ENCODE assay signal across 30 cellular contexts in the genomic region with DNA sequence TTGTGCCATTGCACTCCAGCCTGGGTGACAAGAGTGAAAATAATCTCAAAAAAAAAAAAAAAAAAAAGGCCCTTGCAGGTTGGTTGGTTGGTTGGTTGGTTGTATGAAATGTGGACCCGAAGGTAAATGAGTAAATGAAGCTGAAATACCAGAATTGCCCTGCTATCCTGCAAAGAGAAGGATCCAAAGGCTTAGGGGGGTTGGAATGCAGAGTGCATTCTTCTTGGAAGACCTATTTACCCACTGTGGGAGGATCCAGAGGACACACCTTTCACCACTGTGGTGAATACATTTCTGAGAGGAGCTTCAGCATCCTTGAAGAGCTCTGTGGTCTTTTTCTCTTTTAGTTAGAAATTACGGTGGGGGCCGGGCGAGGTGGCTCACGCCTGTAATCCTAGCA.
"Had no signal": no experiment of that assay in that cellular context is flagged by ENCODE, and none has a peak within 500 bp of the region (broad histone marks: within the 10 kb centered on the region; RNA-seq: fewer than 3 reads in every experiment).

No MANE protein-coding gene starts in this region.

- H3K4me1 Mint-ChIP-seq: activated naive CD4-positive, alpha-beta T cell treated with anti-CD3 and anti-CD28 coated beads, Interleukin-2, amount 50 U/mL, for 24 hours; activated naive CD8-positive, alpha-beta T cell treated with anti-CD3 and anti-CD28 coated beads for 36 hours; activated naive CD8-positive, alpha-beta T cell treated with anti-CD3 and anti-CD28 coated beads, Interleukin-2, amount 50 U/mL, for 24 hours; endodermal cell had no signal

- H3K36me3 ChIP-seq: adrenal gland, heart left ventricle had no signal

- H3K9me3 Mint-ChIP-seq: activated CD4-positive, alpha-beta memory T cell treated with anti-CD3 and anti-CD28 coated beads for 36 hours; activated CD4-positive, alpha-beta T cell treated with anti-CD3 and anti-CD28 coated beads, Interleukin-2, amount 10 ng/mL, durations not matched to agents 24 days and 14 days; activated naive CD4-positive, alpha-beta T cell treated with anti-CD3 and anti-CD28 coated beads for 36 hours; activated naive CD4-positive, alpha-beta T cell treated with anti-CD3 and anti-CD28 coated beads, Interleukin-2, amount 50 U/mL, for 24 hours; activated naive CD8-positive, alpha-beta T cell treated with anti-CD3 and anti-CD28 coated beads for 36 hours; activated naive CD8-positive, alpha-beta T cell treated with anti-CD3 and anti-CD28 coated beads, Interleukin-2, amount 50 U/mL, for 24 hours; activated T-helper 1 cell treated with anti-CD3 and anti-CD28 coated beads, Interleukin-12 subunit alpha, Interleukin-12 subunit beta, Interleukin-2, Interleukin-4 antibody, amounts not matched to agents 30 ng/mL and 10 ng/mL and 1 ng/mL, durations not matched to agents 14 hours and 24 hours and 36 hours; activated T-helper 2 cell treated with anti-CD3 and anti-CD28 coated beads, Interferon-gamma antibody, Interleukin-2, Interleukin-4, amounts not matched to agents 10 μg/mL and 5 μg/mL and 100 μg/mL, durations not matched to agents 14 hours and 24 hours and 36 hours; endodermal cell had no signal

- H3K27ac Mint-ChIP-seq: activated CD4-positive, alpha-beta memory T cell treated with anti-CD3 and anti-CD28 coated beads for 36 hours; activated CD4-positive, alpha-beta T cell treated with anti-CD3 and anti-CD28 coated beads for 36 hours; activated CD4-positive, alpha-beta T cell treated with anti-CD3 and anti-CD28 coated beads, Interleukin-2, amount 10 ng/mL, durations not matched to agents 24 days and 14 days; activated CD8-positive, alpha-beta memory T cell treated with anti-CD3 and anti-CD28 coated beads, Interleukin-2, amount 10 ng/mL, durations not matched to agents 7 days and 5 days; activated CD8-positive, alpha-beta T cell treated with anti-CD3 and anti-CD28 coated beads, Interleukin-2, amount 10 ng/mL, durations not matched to agents 7 days and 5 days; activated naive CD4-positive, alpha-beta T cell treated with anti-CD3 and anti-CD28 coated beads for 36 hours; activated naive CD4-positive, alpha-beta T cell treated with anti-CD3 and anti-CD28 coated beads, Interleukin-2, amount 50 U/mL, for 24 hours; activated naive CD8-positive, alpha-beta T cell treated with anti-CD3 and anti-CD28 coated beads for 36 hours; activated naive CD8-positive, alpha-beta T cell treated with anti-CD3 and anti-CD28 coated beads, Interleukin-2, amount 50 U/mL, for 24 hours; activated T-helper 1 cell treated with anti-CD3 and anti-CD28 coated beads, Interleukin-12 subunit alpha, Interleukin-12 subunit beta, Interleukin-2, Interleukin-4 antibody, amounts not matched to agents 30 ng/mL and 10 ng/mL and 1 ng/mL, durations not matched to agents 14 hours and 24 hours and 36 hours; activated T-helper 2 cell treated with anti-CD3 and anti-CD28 coated beads, Interferon-gamma antibody, Interleukin-2, Interleukin-4, amounts not matched to agents 10 μg/mL and 5 μg/mL and 100 μg/mL, durations not matched to agents 14 hours and 24 hours and 36 hours; endodermal cell had no signal

- H3K4me3 Mint-ChIP-seq: activated CD4-positive, alpha-beta memory T cell treated with anti-CD3 and anti-CD28 coated beads for 36 hours; activated CD4-positive, alpha-beta T cell treated with anti-CD3 and anti-CD28 coated beads for 36 hours; activated CD4-positive, alpha-beta T cell treated with anti-CD3 and anti-CD28 coated beads, Interleukin-2, amount 10 ng/mL, durations not matched to agents 24 days and 14 days; activated CD8-positive, alpha-beta memory T cell treated with anti-CD3 and anti-CD28 coated beads, Interleukin-2, amount 10 ng/mL, durations not matched to agents 7 days and 5 days; activated CD8-positive, alpha-beta T cell treated with anti-CD3 and anti-CD28 coated beads, Interleukin-2, amount 10 ng/mL, durations not matched to agents 7 days and 5 days; activated naive CD4-positive, alpha-beta T cell treated with anti-CD3 and anti-CD28 coated beads for 36 hours; activated naive CD4-positive, alpha-beta T cell treated with anti-CD3 and anti-CD28 coated beads, Interleukin-2, amount 50 U/mL, for 24 hours; activated naive CD8-positive, alpha-beta T cell treated with anti-CD3 and anti-CD28 coated beads for 36 hours; activated naive CD8-positive, alpha-beta T cell treated with anti-CD3 and anti-CD28 coated beads, Interleukin-2, amount 50 U/mL, for 24 hours; activated T-helper 1 cell treated with anti-CD3 and anti-CD28 coated beads, Interleukin-12 subunit alpha, Interleukin-12 subunit beta, Interleukin-2, Interleukin-4 antibody, amounts not matched to agents 30 ng/mL and 10 ng/mL and 1 ng/mL, durations not matched to agents 14 hours and 24 hours and 36 hours; endodermal cell had no signal

- H3K4me1 ChIP-seq: adrenal gland, body of pancreas, heart left ventricle had no signal

- ATAC-seq: activated CD8-positive, alpha-beta T cell treated with anti-CD3 and anti-CD28 coated beads, Interleukin-2, amount 10 ng/mL, durations not matched to agents 7 days and 5 days; body of pancreas; esophagus mucosa; heart left ventricle had no signal

- FAIRE-seq: colon, frontal cortex had no signal

- H3K27me3 Mint-ChIP-seq: activated CD4-positive, alpha-beta memory T cell treated with anti-CD3 and anti-CD28 coated beads for 36 hours; activated CD4-positive, alpha-beta T cell treated with anti-CD3 and anti-CD28 coated beads for 36 hours; activated CD4-positive, alpha-beta T cell treated with anti-CD3 and anti-CD28 coated beads, Interleukin-2, amount 10 ng/mL, durations not matched to agents 24 days and 14 days; activated CD8-positive, alpha-beta memory T cell treated with anti-CD3 and anti-CD28 coated beads, Interleukin-2, amount 10 ng/mL, durations not matched to agents 7 days and 5 days; activated naive CD4-positive, alpha-beta T cell treated with anti-CD3 and anti-CD28 coated beads, Interleukin-2, amount 50 U/mL, for 24 hours; activated naive CD8-positive, alpha-beta T cell treated with anti-CD3 and anti-CD28 coated beads for 36 hours; activated naive CD8-positive, alpha-beta T cell treated with anti-CD3 and anti-CD28 coated beads, Interleukin-2, amount 50 U/mL, for 24 hours had no signal

- H3K27ac ChIP-seq: adrenal gland, body of pancreas, heart left ventricle had no signal

- H3K4me3 ChIP-seq: adrenal gland, body of pancreas, heart left ventricle had no signal

- H3K36me3 Mint-ChIP-seq: activated CD4-positive, alpha-beta memory T cell treated with anti-CD3 and anti-CD28 coated beads for 36 hours; activated CD8-positive, alpha-beta memory T cell treated with anti-CD3 and anti-CD28 coated beads, Interleukin-2, amount 10 ng/mL, durations not matched to agents 7 days and 5 days; activated naive CD4-positive, alpha-beta T cell treated with anti-CD3 and anti-CD28 coated beads, Interleukin-2, amount 50 U/mL, for 24 hours; activated naive CD8-positive, alpha-beta T cell treated with anti-CD3 and anti-CD28 coated beads for 36 hours had no signal

- DNase-seq: activated CD4-positive, alpha-beta memory T cell treated with anti-CD3 and anti-CD28 coated beads for 36 hours; activated CD4-positive, alpha-beta T cell treated with anti-CD3 and anti-CD28 coated beads for 36 hours; activated CD4-positive, alpha-beta T cell treated with anti-CD3 and anti-CD28 coated beads, Interleukin-2, amount 10 ng/mL, durations not matched to agents 24 days and 14 days; activated CD4-positive, CD25-positive, alpha-beta regulatory T cell; activated CD4-positive, CD25-positive, alpha-beta regulatory T cell treated with anti-CD3 and anti-CD28 coated beads, Interleukin-2, amount 50 U/mL, for 72 hours; activated CD8-positive, alpha-beta memory T cell treated with anti-CD3 and anti-CD28 coated beads, Interleukin-2, amount 10 ng/mL, durations not matched to agents 7 days and 5 days; activated CD8-positive, alpha-beta memory T cell treated with anti-CD3 and anti-CD28 coated beads, Interleukin-2, amount 50 U/mL, for 4 hours; activated CD8-positive, alpha-beta T cell treated with anti-CD3 and anti-CD28 coated beads, Interleukin-2, amount 10 ng/mL, durations not matched to agents 7 days and 5 days; activated effector memory CD4-positive, alpha-beta T cell treated with anti-CD3 and anti-CD28 coated beads, Interleukin-2, amount 50 U/mL, for 16 hours; activated naive CD4-positive, alpha-beta T cell treated with anti-CD3 and anti-CD28 coated beads for 36 hours; activated naive CD8-positive, alpha-beta T cell treated with anti-CD3 and anti-CD28 coated beads for 36 hours; activated naive CD8-positive, alpha-beta T cell treated with anti-CD3 and anti-CD28 coated beads, Interleukin-2, amount 50 U/mL, for 24 hours; activated T-cell treated with anti-CD3 and anti-CD28 coated beads, Interleukin-2, amount 50 U/mL, for 1 hour; activated T-cell treated with anti-CD3 and anti-CD28 coated beads, Interleukin-2, amount 50 U/mL, for 48 hours; adrenal gland; amygdala; aorta; body of pancreas; caudate nucleus; effector memory CD4-positive, alpha-beta T cell; endodermal cell; foreskin fibroblast; glutamatergic neuron; heart left ventricle had no signal

- H3K27me3 ChIP-seq: adrenal gland, body of pancreas, heart left ventricle had no signal
